20 cellular contexts compared by ENCODE assay signal in genomic region chr7:25319707-25320106, GRCh38.
DNase-seq lines count a peak whose midpoint lies in the region; ATAC-seq and FAIRE-seq lines count a peak whose summit lies in the region.
"Had no signal": no experiment of that assay in that cellular context is flagged by ENCODE, and none has a peak within 500 bp of the region (broad histone marks: within the 10 kb centered on the region; RNA-seq: fewer than 3 reads in every experiment).

No MANE protein-coding gene starts in this region.

- DNase-seq in MV-4-11 (lab: John Stamatoyannopoulos, UW) (peak; percentile 53), activated gamma-delta T cell treated with Interleukin-2 at 50 U/mL for 16 hours (no peak), GM19239 (ENCODE audit: insufficient read length, low spot score) (no peak), SW480 (ENCODE audit: low spot score) (no peak), cortex of kidney (lab: John Stamatoyannopoulos, UW) (no peak)
- DNase-seq: DND-41, GF-D8, H9, Kasumi-1, NCI-H1417 treated with DMSO at 0.1 percent for 48 hours, NCI-H2081, NCI-H510A treated with DMSO at 0.1 percent for 48 hours, NCI-H82, SHP77, SK-N-SH, T-helper 1 cell had no signal

- peak; percentile 69 for ATAC-seq in GM18498 (IDR thresholded peaks at IDR 0.05; ENCODE audit: unreplicated experiment)
- ATAC-seq in GM21529 (IDR thresholded peaks at IDR 0.05; ENCODE audit: unreplicated experiment) = peak; percentile 55

- FAIRE-seq in G401.6 (lab: Jason Lieb, UNC) (peak; percentile 80), GM19239 (lab: Jason Lieb, UNC) (no peak)
- FAIRE-seq: HTR-8/SVneo had no signal
